28 cellular contexts compared by ENCODE assay signal in genomic region chr21:22145555-22145954, GRCh38.
"Had no signal": no experiment of that assay in that cellular context is flagged by ENCODE, and none has a peak within 500 bp of the region (broad histone marks: within the 10 kb centered on the region; RNA-seq: fewer than 3 reads in every experiment).

No MANE protein-coding gene starts in this region.

- H3K36me3 Mint-ChIP-seq: naive B cell; natural killer cell; stimulated activated naive B cell treated with anti-CD40 and anti-IgM and Interleukin-4, amounts not matched to agents 10 μg/mL and 1 μg/mL and 100 μg/mL, for 72 hours had no signal

- ATAC-seq: natural killer cell; pancreas; right cardiac atrium; sciatic nerve; stimulated activated naive B cell treated with anti-CD40 and anti-IgM and Interleukin-4, amounts not matched to agents 10 μg/mL and 1 μg/mL and 100 μg/mL, for 72 hours; stimulated activated naive CD8-positive, alpha-beta T cell treated with anti-CD3 and anti-CD28 coated beads, Interleukin-15, Interleukin-2, amounts not matched to agents 100 U/mL and 50 U/mL, for 24 hours; upper lobe of right lung had no signal

- H3K27me3 ChIP-seq: hepatocyte, pancreas, suprapubic skin, tibial artery, upper lobe of right lung had no signal

- DNase-seq: islet precursor cell; left ventricle myocardium inferior; mesendoderm; naive B cell; natural killer cell; nephron progenitor cell; nucleus accumbens; pancreas; posterior cingulate gyrus; retina; right cardiac atrium; stimulated activated CD4-positive, alpha-beta T cell treated with anti-CD3 and anti-CD28 coated beads, Interleukin-12 subunit alpha, Interleukin-12 subunit beta, amount 100 ng/mL, for 4 hours; stimulated activated CD4-positive, alpha-beta T cell treated with anti-CD3 and anti-CD28 coated beads, Interleukin-15, amount 100 ng/mL, for 24 hours; stimulated activated CD4-positive, alpha-beta T cell treated with anti-CD3 and anti-CD28 coated beads, Interleukin-2, amount 100 ng/mL, for 24 hours; stimulated activated CD4-positive, alpha-beta T cell treated with anti-CD3 and anti-CD28 coated beads, Interleukin-4, amount 100 ng/mL, for 1 hour; stimulated activated naive B cell treated with anti-CD40 and anti-IgM and Interleukin-4, amounts not matched to agents 10 μg/mL and 1 μg/mL and 100 μg/mL, for 72 hours; stimulated activated naive CD8-positive, alpha-beta T cell treated with anti-CD3 and anti-CD28 coated beads, Interleukin-15, Interleukin-2, amounts not matched to agents 100 U/mL and 50 U/mL, for 24 hours; tibial artery; trophoblast cell; upper lobe of right lung had no signal

- H3K4me1 ChIP-seq: left ventricle myocardium inferior, prostate gland, suprapubic skin, tibial artery, upper lobe of right lung had no signal

- H3K36me3 ChIP-seq: left ventricle myocardium inferior, pancreas, prostate gland, suprapubic skin, thoracic aorta, tibial artery, upper lobe of right lung had no signal

- H3K79me2 ChIP-seq: hepatocyte had no signal

- H3K4me3 Mint-ChIP-seq: mesothelial cell of epicardium; naive B cell; natural killer cell; nephron progenitor cell; stimulated activated naive B cell treated with anti-CD40 and anti-IgM and Interleukin-4, amounts not matched to agents 10 μg/mL and 1 μg/mL and 100 μg/mL, for 72 hours had no signal

- H3K4me1 Mint-ChIP-seq: mesothelial cell of epicardium; naive B cell; natural killer cell; nephron progenitor cell; stimulated activated naive B cell treated with anti-CD40 and anti-IgM and Interleukin-4, amounts not matched to agents 10 μg/mL and 1 μg/mL and 100 μg/mL, for 72 hours had no signal

- H3K27me3 Mint-ChIP-seq: naive B cell; stimulated activated naive B cell treated with anti-CD40 and anti-IgM and Interleukin-4, amounts not matched to agents 10 μg/mL and 1 μg/mL and 100 μg/mL, for 72 hours had no signal

- H3K4me2 ChIP-seq: hepatocyte had no signal

- H3K27ac Mint-ChIP-seq: mesothelial cell of epicardium; naive B cell; natural killer cell; nephron progenitor cell; stimulated activated naive B cell treated with anti-CD40 and anti-IgM and Interleukin-4, amounts not matched to agents 10 μg/mL and 1 μg/mL and 100 μg/mL, for 72 hours had no signal

- H2AFZ ChIP-seq: hepatocyte had no signal

- H3K4me3 ChIP-seq: hepatocyte, left ventricle myocardium inferior, lung, pancreas, prostate gland, skin epidermis, suprapubic skin, thoracic aorta, tibial artery, upper lobe of right lung had no signal

- H3K27ac ChIP-seq: hepatocyte, left ventricle myocardium inferior, pancreas, prostate gland, skin epidermis, suprapubic skin, thoracic aorta, tibial artery, upper lobe of right lung had no signal

- H3K9me3 ChIP-seq: pancreas, prostate gland, suprapubic skin, thoracic aorta, upper lobe of right lung had no signal
